Comparison of ENCODE assay signal across 20 cellular contexts in the genomic region with DNA sequence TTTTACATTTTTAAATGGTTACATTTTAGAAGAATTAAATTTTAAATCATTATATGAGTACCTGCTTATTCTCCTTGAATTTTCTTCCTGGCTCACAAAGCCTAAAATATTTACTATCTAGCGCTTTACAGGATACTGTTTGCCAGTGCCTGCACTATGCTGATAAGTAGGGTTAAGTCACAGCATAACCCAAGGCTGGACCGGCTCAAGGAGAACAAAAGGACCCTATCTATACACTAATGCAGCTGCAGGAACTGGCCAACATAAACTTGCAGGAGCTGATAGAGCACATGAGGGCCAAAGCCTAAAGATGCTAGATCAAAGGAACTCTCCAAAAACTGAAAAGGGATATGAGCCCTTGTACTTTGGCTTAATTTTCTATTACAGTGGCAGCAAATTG.
DNase-seq lines count a peak whose midpoint lies in the region; ATAC-seq, FAIRE-seq and TF ChIP-seq lines count a peak whose summit lies in the region.
"Had no signal": no experiment of that assay in that cellular context is flagged by ENCODE, and none has a peak within 500 bp of the region (broad histone marks: within the 10 kb centered on the region; RNA-seq: fewer than 3 reads in every experiment).

No MANE protein-coding gene starts in this region.

- no peaks in the 10 kb centered on the region for H3K36me3 ChIP-seq in SU-DHL-6 (ENCODE audit: low read length)
- H3K36me3 ChIP-seq in GM12878 (ENCODE audit: control insufficient read depth in 2 of 2, insufficient read depth in 2 of 2, low read length in 1 of 2): no peaks in the 10 kb centered on the region
- H3K36me3 ChIP-seq: BE2C had no signal

- H2AFZ ChIP-seq in SU-DHL-6 (ENCODE audit: low read depth, low read length, severe bottlenecking) (peak overlapping the region; percentile 20), GM12878 (ENCODE audit: control insufficient read depth, low read depth, low read length) (no peak overlapping the region)

- no peaks in the 10 kb centered on the region for H3K4me1 ChIP-seq in GM12878 (ENCODE audit: control insufficient read depth, insufficient read depth, low read length)
- H3K4me1 ChIP-seq: BE2C had no signal

- H3K4me2 ChIP-seq in SU-DHL-6 (ENCODE audit: low read depth, low read length, poor library complexity, severe bottlenecking) (no peak overlapping the region), GM12878 (ENCODE audit: control insufficient read depth, insufficient read depth) (no peak overlapping the region)

- H3K27me3 ChIP-seq in SU-DHL-6 (ENCODE audit: low read length): no peaks in the 10 kb centered on the region
- no peaks in the 10 kb centered on the region for H3K27me3 ChIP-seq in GM12878 (replicated peaks in 1 of 2; ENCODE audit: control insufficient read depth in 2 of 2, insufficient read depth in 2 of 2, low read length in 1 of 2)
- H3K27me3 ChIP-seq: BE2C had no signal

- ATAC-seq in GM12878: peak; percentile 23

- 0% methylated on average over 2 of the region's 2 CpGs for WGBS in GM12878 (ENCODE audit: insufficient coverage, insufficient replicate concordance, low lambda C conversion rate, missing lambda C conversion rate)

- TF ChIP-seq EP300 in GM12878 (IDR thresholded peaks at IDR 0.05; ENCODE audit: borderline replicate concordance in 1 of 2, control insufficient read depth in 1 of 2, low read depth in 2 of 2, low read length in 2 of 2): no peak

- intact Hi-C loops in GM12878 (cut with micrococcal nuclease; ENCODE audit: unreplicated experiment): no loop called here

- H3K9me2 ChIP-seq in SU-DHL-6 (replicated peaks; ENCODE audit: insufficient read depth, low read length): no peaks in the 10 kb centered on the region

- H3K27ac ChIP-seq in SU-DHL-6 (ENCODE audit: low read depth, low read length) (no peak overlapping the region), GM12878 (ENCODE audit: control insufficient read depth, insufficient read depth) (no peak overlapping the region)
- H3K27ac ChIP-seq: C4-2B, HL-60 had no signal

- BruUV-seq in GM12878 (replicated peaks; lab: Mats Ljungman, UMichigan): no TSS peak

- H3K79me2 ChIP-seq in SU-DHL-6 (ENCODE audit: insufficient read depth, low read length) (no peaks in the 10 kb centered on the region), GM12878 (ENCODE audit: control insufficient read depth, insufficient read depth, low read length) (no peaks in the 10 kb centered on the region)

- H3K9ac ChIP-seq in SU-DHL-6 (ENCODE audit: low read length) (no peak overlapping the region), GM12878 (ENCODE audit: control insufficient read depth, insufficient read depth, low read length) (no peak overlapping the region)

- SMC1A ChIA-PET in GM12878 (lab: Charles Lee; ENCODE audit: uncharacterized antibody, unreplicated experiment): no interaction called here

- TF ChIP-seq CTCF in SU-DHL-6 (IDR thresholded peaks at IDR 0.05; ENCODE audit: insufficient read depth, low read length, poor library complexity, severe bottlenecking) (no peak), GM12878 (IDR thresholded peaks at IDR 0.05 in 2 of 3, conservative IDR thresholded peaks at IDR 0.05 in 1 of 3; ENCODE audit: control insufficient read depth in 2 of 3, extremely low read depth in 1 of 3, insufficient read depth in 1 of 3, low read depth in 3 of 3, low read length in 3 of 3) (no peak)

- CTCF ChIA-PET in GM12878 (lab: Yijun Ruan, JAX): no interaction called here

- H4K20me1 ChIP-seq in SU-DHL-6 (ENCODE audit: low read depth, low read length) (no peaks in the 10 kb centered on the region), GM12878 (ENCODE audit: control insufficient read depth, insufficient read depth) (no peaks in the 10 kb centered on the region)

- no peaks in the 10 kb centered on the region for H3F3A ChIP-seq in SU-DHL-6 (ENCODE audit: insufficient read depth)

- DNase-seq in GM12878 (ENCODE audit: low read depth, low spot score): no peak
- DNase-seq in inferior parietal cortex (ENCODE audit: extremely low spot score): peak; percentile 13
- no peak for DNase-seq in amniotic stem cell (lab: John Stamatoyannopoulos, UW)
- no peak for DNase-seq in LoVo (ENCODE audit: low spot score)
- no peak for DNase-seq in germinal center (ENCODE audit: low spot score)
- no peak for DNase-seq in SKM-1 treated with dmso at 0.1 percent for 144 hours (lab: John Stamatoyannopoulos, UW; ENCODE audit: unreplicated experiment)
- DNase-seq: BE2C; CD4-positive, alpha-beta memory T cell; COR-L47; DMS153; DND-41; GDM1; HCEC 1CT; HFFc6 had no signal

- TF ChIP-seq POLR2A in GM12878 (IDR thresholded peaks at IDR 0.05; ENCODE audit: low read depth, low read length): no peak

- H3K4me3 ChIP-seq in SU-DHL-6 (ENCODE audit: insufficient read depth, low read length, poor library complexity, severe bottlenecking) (no peak overlapping the region), GM12878 (no peak overlapping the region)

- FAIRE-seq in GM12878 (lab: Jason Lieb, UNC): no peak
- FAIRE-seq: A204.1, D721Med, GM19239 had no signal

- RAD21 ChIA-PET in GM12878 (lab: Charles Lee; ENCODE audit: unreplicated experiment): no interaction called here

- no peaks in the 10 kb centered on the region for H3K9me3 ChIP-seq in SU-DHL-6 (ENCODE audit: insufficient read depth, low read length)
- no peaks in the 10 kb centered on the region for H3K9me3 ChIP-seq in GM12878 (replicated peaks; ENCODE audit: control insufficient read depth, insufficient read depth, low read length)
- H3K9me3 ChIP-seq: BE2C had no signal

- TF ChIP-seq RAD21 in GM12878 (IDR thresholded peaks at IDR 0.05; ENCODE audit: insufficient read depth, low read depth, low read length): no peak

- POLR2A ChIA-PET in GM12878 (lab: Charles Lee): no interaction called here

- in situ Hi-C loops in GM12878 (cut with MboI): no loop called here

TF ChIP-seq in GM12878, 131 proteins besides CTCF, POLR2A, EP300 and RAD21:
- TF ChIP-seq SIN3A (IDR thresholded peaks at IDR 0.05; ENCODE audit: low read depth, low read length): no peak
- TF ChIP-seq ZNF622 (IDR thresholded peaks at IDR 0.05): no peak
- TF ChIP-seq ESRRA (IDR thresholded peaks at IDR 0.05; ENCODE audit: low read length): no peak
- TF ChIP-seq SUZ12 (IDR thresholded peaks at IDR 0.05; ENCODE audit: unreplicated experiment): no peak
- TF ChIP-seq, protein P1, sequence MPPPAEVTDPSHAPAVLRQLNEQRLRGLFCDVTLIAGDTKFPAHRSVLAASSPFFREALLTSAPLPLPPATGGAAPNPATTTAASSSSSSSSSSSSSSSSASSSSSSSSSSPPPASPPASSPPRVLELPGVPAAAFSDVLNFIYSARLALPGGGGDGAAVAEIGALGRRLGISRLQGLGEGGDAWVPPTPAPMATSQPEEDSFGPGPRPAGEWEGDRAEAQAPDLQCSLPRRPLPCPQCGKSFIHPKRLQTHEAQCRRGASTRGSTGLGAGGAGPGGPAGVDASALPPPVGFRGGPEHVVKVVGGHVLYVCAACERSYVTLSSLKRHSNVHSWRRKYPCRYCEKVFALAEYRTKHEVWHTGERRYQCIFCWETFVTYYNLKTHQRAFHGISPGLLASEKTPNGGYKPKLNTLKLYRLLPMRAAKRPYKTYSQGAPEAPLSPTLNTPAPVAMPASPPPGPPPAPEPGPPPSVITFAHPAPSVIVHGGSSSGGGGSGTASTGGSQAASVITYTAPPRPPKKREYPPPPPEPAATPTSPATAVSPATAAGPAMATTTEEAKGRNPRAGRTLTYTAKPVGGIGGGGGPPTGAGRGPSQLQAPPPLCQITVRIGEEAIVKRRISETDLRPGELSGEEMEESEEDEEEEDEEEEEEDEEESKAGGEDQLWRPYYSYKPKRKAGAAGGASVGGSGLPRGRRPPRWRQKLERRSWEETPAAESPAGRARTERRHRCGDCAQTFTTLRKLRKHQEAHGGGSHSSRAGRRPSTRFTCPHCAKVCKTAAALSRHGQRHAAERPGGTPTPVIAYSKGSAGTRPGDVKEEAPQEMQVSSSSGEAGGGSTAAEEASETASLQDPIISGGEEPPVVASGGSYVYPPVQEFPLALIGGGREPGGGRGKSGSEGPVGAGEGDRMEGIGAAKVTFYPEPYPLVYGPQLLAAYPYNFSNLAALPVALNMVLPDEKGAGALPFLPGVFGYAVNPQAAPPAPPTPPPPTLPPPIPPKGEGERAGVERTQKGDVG (CRISPR knock-in tag; IDR thresholded peaks at IDR 0.05): no peak
TF ChIP-seq in GM12878: peak in this region for 0.
